In the genomic region with DNA sequence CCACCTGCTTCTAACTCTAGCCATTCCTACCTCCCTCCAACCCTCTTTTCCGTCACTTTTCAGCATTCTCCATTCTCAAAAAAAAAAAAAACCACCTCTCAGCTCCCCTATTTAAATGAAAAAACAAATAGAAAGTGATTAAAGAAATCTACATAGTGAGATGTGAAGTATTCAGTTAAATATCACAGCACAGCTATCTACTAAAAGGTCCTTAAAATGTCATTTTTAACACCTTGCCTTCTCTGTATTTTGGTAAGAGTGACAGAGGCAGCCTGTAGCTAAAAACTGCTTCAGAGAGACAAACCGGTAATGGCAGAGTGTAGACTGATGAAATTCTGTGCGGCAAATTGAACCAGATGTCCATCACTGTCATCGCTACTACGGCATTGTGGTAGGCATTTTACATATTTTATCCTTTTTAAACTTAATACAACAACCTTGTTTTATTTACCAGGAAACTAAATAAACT, we compare ENCODE assay signal across 8 cellular contexts. TPM values are rescaled to one million over a fixed set of nuclear protein-coding genes. Genes with fewer than 3 reads are reported as not detected.
DNase-seq lines count a peak whose midpoint lies in the region; ATAC-seq, FAIRE-seq and TF ChIP-seq lines count a peak whose summit lies in the region.

No MANE protein-coding gene starts in this region.

- DNase-seq in DMS79 treated with DMSO at 0.1 percent for 48 hours (lab: John Stamatoyannopoulos, UW), result peak; percentile 72
- no peak for DNase-seq in DMS79 (lab: John Stamatoyannopoulos, UW)
- no peak for DNase-seq in SK-N-MC (ENCODE audit: low read depth, low spot score)
- DNase-seq in esophagus squamous epithelium (lab: John Stamatoyannopoulos, UW), result no peak
- DNase-seq in pancreas, result no peak
- DNase-seq in head of caudate nucleus, result no peak
- DNase-seq in DMS153 (lab: John Stamatoyannopoulos, UW), result no peak

- ATAC-seq in pancreas (peak in 3 of 4 donors; percentile 4 to 21 (median 6)), HG02763 (IDR thresholded peaks at IDR 0.05; ENCODE audit: unreplicated experiment) (no peak)

- H3K27ac ChIP-seq in SK-N-MC (no peak overlapping the region), esophagus squamous epithelium (peak overlapping the region; percentile 91 to 95 (median 92)), pancreas (peak overlapping the region; percentile 71 to 93 (median 88))

- H3K9ac ChIP-seq in SK-N-MC (ENCODE audit: insufficient read length), result peak overlapping the region; percentile 82

- FAIRE-seq in pancreas (lab: Jason Lieb, UNC), result peak; percentile 68

- H3K27me3 ChIP-seq in esophagus squamous epithelium (no peaks in the 10 kb centered on the region), pancreas (no peaks in the 10 kb centered on the region)

- WGBS in esophagus squamous epithelium, 2 donors, result 46 to 57% methylated on average over 5 of the region's 5 CpGs
- 39 to 46% methylated on average over 5 of the region's 5 CpGs for WGBS in pancreas, 2 donors

- no peak for TF ChIP-seq POLR2A in esophagus squamous epithelium (IDR thresholded peaks at IDR 0.05)

- TF ChIP-seq CTCF in esophagus squamous epithelium (IDR thresholded peaks at IDR 0.05), result no peak
- TF ChIP-seq CTCF in pancreas (IDR thresholded peaks at IDR 0.05), result no peak

- peaks cover 30% of the 10 kb centered on the region for H3K36me3 ChIP-seq in SK-N-MC (ENCODE audit: insufficient read depth, low read length)
- H3K36me3 ChIP-seq in esophagus squamous epithelium, result peaks cover 0 to 44% (median 0%) of the 10 kb centered on the region in 3 donors
- H3K36me3 ChIP-seq in pancreas, result peaks cover 0 to 4% (median 0%) of the 10 kb centered on the region in 3 donors

- H3K4me3 ChIP-seq in SK-N-MC, result peak overlapping the region; percentile 95
- peak overlapping the region; percentile 80 to 86 (median 84) for H3K4me3 ChIP-seq in esophagus squamous epithelium
- peak overlapping the region; percentile 68 to 99 (median 98) for H3K4me3 ChIP-seq in pancreas

- H3K4me1 ChIP-seq in esophagus squamous epithelium (peaks cover 6 to 22% (median 13%) of the 10 kb centered on the region in 3 donors), pancreas (peaks cover 0 to 13% (median 4%) of the 10 kb centered on the region in 3 donors)

- H3K9me3 ChIP-seq in SK-N-MC (ENCODE audit: low read depth, low read length) (no peaks in the 10 kb centered on the region), esophagus squamous epithelium (no peaks in the 10 kb centered on the region), pancreas (no peaks in the 10 kb centered on the region)

- intact Hi-C loops in esophagus squamous epithelium (cut with DNase I) (loop anchor here (10.0 kb wide), 1 partner anchor 53 kb away; no protein-coding TSS in a partner anchor), pancreas (cut with DNase I) (loop anchor here in 1 of 3 donors (10.0 kb wide), 1 partner anchor 113 kb away; no protein-coding TSS in a partner anchor), head of caudate nucleus (cut with DNase I) (loop anchor here (10.0 kb wide), 1 partner anchor 213 kb away; the partner anchor contains the start of genes SDHD and TIMM8B)

RNA-seq across cellular contexts. Expression of gene ALG9, which starts 0.3 kb away (rescaled TPM):
- total RNA-seq in esophagus squamous epithelium, result 10 to 100 TPM; 18.7 to 29.4 (median 21.8) TPM
- total RNA-seq in pancreas, result 10 to 100 TPM; 15.7 to 25.7 (median 21.8) TPM
- 10 to 100 TPM; 19.8 to 37.0 TPM for polyA plus RNA-seq in pancreas

RNA-seq across cellular contexts. Expression of gene FDXACB1, which starts 7.2 kb away (rescaled TPM):
- 1 to 10 TPM; 1.1 to 3.3 (median 2.8) TPM for total RNA-seq in esophagus squamous epithelium
- total RNA-seq in pancreas, result 1 to 10 TPM in 3 of 6 donors, under 1 TPM in 3; 0.51 to 1.2 (median 1.1) TPM
- 1 to 10 TPM; 1.6 to 2.1 TPM for polyA plus RNA-seq in pancreas

RNA-seq across cellular contexts. Expression of gene CFAP68, which starts 7.6 kb away (rescaled TPM):
- total RNA-seq in esophagus squamous epithelium, result 10 to 100 TPM; 12.7 to 28.8 (median 17.7) TPM
- 10 to 100 TPM; 14.3 to 24.9 (median 16.0) TPM for total RNA-seq in pancreas
- 10 to 100 TPM; 25.0 to 26.9 TPM for polyA plus RNA-seq in pancreas

RNA-seq across cellular contexts. Expression of gene CRYAB, which starts 39.8 kb away (rescaled TPM):
- total RNA-seq in esophagus squamous epithelium (10 to 100 TPM; 22.9 to 85.0 (median 45.2) TPM), pancreas (10 to 100 TPM in 4 of 6 donors, 1 to 10 TPM in 2; 7.2 to 66.6 (median 16.3) TPM)
- polyA plus RNA-seq in pancreas, result 10 to 100 TPM; 36.1 to 81.8 TPM

RNA-seq across cellular contexts. Expression of gene HSPB2, which starts 40.8 kb away (rescaled TPM):
- total RNA-seq in esophagus squamous epithelium (under 1 TPM in 1 of 4 donors, not detected in 3; 0.19 TPM), pancreas (under 1 TPM in 5 of 6 donors, not detected in 1; 0.32 to 0.86 (median 0.61) TPM)
- polyA plus RNA-seq in pancreas, result 1 to 10 TPM in 1 of 2 donors, under 1 TPM in 1; 0.85 to 1.5 TPM
